In genomic region chr1:53324728-53325297, GRCh38 we compare ENCODE assay signal across 10 cellular contexts. TPM values are rescaled to one million over a fixed set of nuclear protein-coding genes. Genes with fewer than 3 reads are reported as not detected.
DNase-seq lines count a peak whose midpoint lies in the region; ATAC-seq and TF ChIP-seq lines count a peak whose summit lies in the region.
"Had no signal": no experiment of that assay in that cellular context is flagged by ENCODE, and none has a peak within 500 bp of the region (broad histone marks: within the 10 kb centered on the region; RNA-seq: fewer than 3 reads in every experiment).

No MANE protein-coding gene starts in this region.

- POLR2A ChIA-PET in RWPE1 (lab: Yijun Ruan, JAX; ENCODE audit: low non-redundant PET), result no interaction called here

- H3K4me1 ChIP-seq in endodermal cell (ENCODE audit: control insufficient read depth, insufficient read depth, low read length), result peaks cover 11% of the 10 kb centered on the region

- no peak for ATAC-seq in activated CD8-positive, alpha-beta memory T cell treated with anti-CD3 and anti-CD28 coated beads, Interleukin-2, amount 10 ng/mL, durations not matched to agents 7 days and 5 days
- no peak for ATAC-seq in stimulated activated effector memory CD8-positive, alpha-beta T cell treated with anti-CD3 and anti-CD28 coated beads, Interleukin-12 subunit alpha, Interleukin-12 subunit beta, amount 100 ng/mL, for 72 hours

- no peaks in the 10 kb centered on the region for H3K27me3 ChIP-seq in endodermal cell (ENCODE audit: control insufficient read depth, insufficient read depth, low read length, poor library complexity, severe bottlenecking)

- no peak for DNase-seq in activated CD8-positive, alpha-beta memory T cell treated with anti-CD3 and anti-CD28 coated beads, Interleukin-2, amount 10 ng/mL, durations not matched to agents 7 days and 5 days
- DNase-seq in activated CD8-positive, alpha-beta memory T cell treated with anti-CD3 and anti-CD28 coated beads, Interleukin-2, amount 50 U/mL, for 4 hours, result no peak
- DNase-seq in RWPE1 (ENCODE audit: low spot score) (no peak), endodermal cell (no peak), HuH-7.5 (ENCODE audit: low spot score) (no peak), HCEC 1CT (no peak), NCI-H128 (lab: John Stamatoyannopoulos, UW; ENCODE audit: unreplicated experiment) (no peak)
- no peak for DNase-seq in stimulated activated effector memory CD8-positive, alpha-beta T cell treated with anti-CD3 and anti-CD28 coated beads, Interleukin-12 subunit alpha, Interleukin-12 subunit beta, amount 100 ng/mL, for 72 hours (ENCODE audit: low spot score in 2 of 2)
- DNase-seq: NCI-H526 treated with DMSO at 0.1 percent for 48 hours had no signal

- H3K4me3 ChIP-seq in endodermal cell (ENCODE audit: low read length), result peak overlapping the region; percentile 88

- H3K4me1 Mint-ChIP-seq in activated CD8-positive, alpha-beta memory T cell treated with anti-CD3 and anti-CD28 coated beads, Interleukin-2, amount 10 ng/mL, durations not matched to agents 7 days and 5 days, result peaks cover 43% of the 10 kb centered on the region
- H3K4me1 Mint-ChIP-seq in endodermal cell, result peaks cover 34% of the 10 kb centered on the region
- H3K4me1 Mint-ChIP-seq in stimulated activated effector memory CD8-positive, alpha-beta T cell treated with anti-CD3 and anti-CD28 coated beads, Interleukin-12 subunit alpha, Interleukin-12 subunit beta, amount 100 ng/mL, for 72 hours, result peaks cover 58% of the 10 kb centered on the region

- no peaks in the 10 kb centered on the region for H3K27me3 Mint-ChIP-seq in activated CD8-positive, alpha-beta memory T cell treated with anti-CD3 and anti-CD28 coated beads, Interleukin-2, amount 10 ng/mL, durations not matched to agents 7 days and 5 days
- H3K27me3 Mint-ChIP-seq in endodermal cell (ENCODE audit: insufficient read depth), result no peaks in the 10 kb centered on the region
- H3K27me3 Mint-ChIP-seq: memory B cell had no signal

- TF ChIP-seq CTCF in RWPE1 (conservative IDR thresholded peaks at IDR 0.05; ENCODE audit: low read depth) (no peak), endodermal cell (conservative IDR thresholded peaks at IDR 0.05) (no peak)

- H3K27ac ChIP-seq in RWPE1 (peak overlapping the region; percentile 30), endodermal cell (ENCODE audit: low read depth, low read length) (no peak overlapping the region)

- H3K9me3 Mint-ChIP-seq in activated CD8-positive, alpha-beta memory T cell treated with anti-CD3 and anti-CD28 coated beads, Interleukin-2, amount 10 ng/mL, durations not matched to agents 7 days and 5 days (ENCODE audit: low read depth), result no peaks in the 10 kb centered on the region
- H3K9me3 Mint-ChIP-seq in endodermal cell, result no peaks in the 10 kb centered on the region
- no peaks in the 10 kb centered on the region for H3K9me3 Mint-ChIP-seq in stimulated activated effector memory CD8-positive, alpha-beta T cell treated with anti-CD3 and anti-CD28 coated beads, Interleukin-12 subunit alpha, Interleukin-12 subunit beta, amount 100 ng/mL, for 72 hours
- H3K9me3 Mint-ChIP-seq: memory B cell had no signal

- no peaks in the 10 kb centered on the region for H3K9me3 ChIP-seq in endodermal cell (ENCODE audit: control insufficient read depth, low read length)

- peak overlapping the region; percentile 91 for H3K27ac Mint-ChIP-seq in activated CD8-positive, alpha-beta memory T cell treated with anti-CD3 and anti-CD28 coated beads, Interleukin-2, amount 10 ng/mL, durations not matched to agents 7 days and 5 days
- no peak overlapping the region for H3K27ac Mint-ChIP-seq in endodermal cell
- peak overlapping the region; percentile 95 for H3K27ac Mint-ChIP-seq in stimulated activated effector memory CD8-positive, alpha-beta T cell treated with anti-CD3 and anti-CD28 coated beads, Interleukin-12 subunit alpha, Interleukin-12 subunit beta, amount 100 ng/mL, for 72 hours

- peak overlapping the region; percentile 95 for H3K4me3 Mint-ChIP-seq in activated CD8-positive, alpha-beta memory T cell treated with anti-CD3 and anti-CD28 coated beads, Interleukin-2, amount 10 ng/mL, durations not matched to agents 7 days and 5 days
- H3K4me3 Mint-ChIP-seq in endodermal cell, result peak overlapping the region; percentile 81
- peak overlapping the region; percentile 95 for H3K4me3 Mint-ChIP-seq in stimulated activated effector memory CD8-positive, alpha-beta T cell treated with anti-CD3 and anti-CD28 coated beads, Interleukin-12 subunit alpha, Interleukin-12 subunit beta, amount 100 ng/mL, for 72 hours

- 90 to 93% methylated on average over 5 to 7 of the region's 7 CpGs for WGBS in endodermal cell (ENCODE audit: insufficient coverage in 1 of 2, insufficient read length in 1 of 2), 2 experiments

- CTCF ChIA-PET in activated CD8-positive, alpha-beta memory T cell treated with anti-CD3 and anti-CD28 coated beads, Interleukin-2, amount 10 ng/mL, durations not matched to agents 7 days and 5 days (lab: Charles Lee), result interaction anchor here (0.6 to 1.8 kb wide), 4 partner anchors 11 to 429 kb away, joined by 3 to 10 read pairs (median 4); no protein-coding TSS in a partner anchor
- CTCF ChIA-PET in RWPE1 (lab: Yijun Ruan, JAX), result interaction anchor here (0.7 kb wide), 1 partner anchor 47 kb away, joined by 4 read pairs; no protein-coding TSS in a partner anchor

- H3K36me3 ChIP-seq in endodermal cell (ENCODE audit: control insufficient read depth, insufficient read depth, low read length), result peaks cover 32% of the 10 kb centered on the region

- H3K9ac ChIP-seq in endodermal cell (ENCODE audit: extremely low read depth, low read length, poor library complexity, severe bottlenecking), result no peak overlapping the region

- peaks cover 27% of the 10 kb centered on the region for H3K36me3 Mint-ChIP-seq in activated CD8-positive, alpha-beta memory T cell treated with anti-CD3 and anti-CD28 coated beads, Interleukin-2, amount 10 ng/mL, durations not matched to agents 7 days and 5 days
- peaks cover 37% of the 10 kb centered on the region for H3K36me3 Mint-ChIP-seq in endodermal cell (ENCODE audit: low read depth)
- peaks cover 78% of the 10 kb centered on the region for H3K36me3 Mint-ChIP-seq in stimulated activated effector memory CD8-positive, alpha-beta T cell treated with anti-CD3 and anti-CD28 coated beads, Interleukin-12 subunit alpha, Interleukin-12 subunit beta, amount 100 ng/mL, for 72 hours
- H3K36me3 Mint-ChIP-seq: memory B cell had no signal

RNA-seq across cellular contexts. Expression of gene LRP8, which starts 3.1 kb away (rescaled TPM):
- total RNA-seq in activated CD8-positive, alpha-beta memory T cell treated with anti-CD3 and anti-CD28 coated beads, Interleukin-2, amount 10 ng/mL, durations not matched to agents 7 days and 5 days, result 10 to 100 TPM; 65.1 to 82.5 TPM
- total RNA-seq in endodermal cell, result 10 to 100 TPM; 29.1 to 39.6 TPM
- 35.6 TPM for polyA plus RNA-seq in endodermal cell (2013, experiment 1 of 2)
- 29.0 TPM for polyA plus RNA-seq in endodermal cell (2013, experiment 2 of 2)
